ENCODE assay signal across 10 cellular contexts in genomic region chr19:18109363-18109730, GRCh38. TPM values are rescaled to one million over a fixed set of nuclear protein-coding genes. Genes with fewer than 3 reads are reported as not detected.
DNase-seq lines count a peak whose midpoint lies in the region; ATAC-seq and TF ChIP-seq lines count a peak whose summit lies in the region.
"Had no signal": no experiment of that assay in that cellular context is flagged by ENCODE, and none has a peak within 500 bp of the region (broad histone marks: within the 10 kb centered on the region; RNA-seq: fewer than 3 reads in every experiment).

No MANE protein-coding gene starts in this region.

- H2BK15ac ChIP-seq in mesendoderm (replicated peaks; ENCODE audit: low read depth), result no peak overlapping the region

- intact Hi-C loops in upper lobe of right lung (cut with DNase I), result no loop called here

- H3K4me3 ChIP-seq in cardiac fibroblast (replicated peaks in 1 of 2; ENCODE audit: low read depth in 2 of 2, low read length in 2 of 2) (peak overlapping the region; percentile 78 to 82), mesendoderm (ENCODE audit: low read length) (peak overlapping the region; percentile 58), upper lobe of right lung (peak overlapping the region; percentile 69)

- H3K4me1 Mint-ChIP-seq in activated T-cell treated with anti-CD3 and anti-CD28 coated beads, Interleukin-2, amount 50 U/mL, for 72 hours (ENCODE audit: low read depth), result peaks cover 24% of the 10 kb centered on the region

- H3K4me1 ChIP-seq in mesendoderm (ENCODE audit: control insufficient read depth, low read depth, low read length) (no peaks in the 10 kb centered on the region), upper lobe of right lung (peaks cover 22% of the 10 kb centered on the region)

- no peaks in the 10 kb centered on the region for H3K9me3 ChIP-seq in upper lobe of right lung

- H3K4me2 ChIP-seq in mesendoderm (ENCODE audit: low read length), result peak overlapping the region; percentile 98

- H3K9me3 Mint-ChIP-seq in activated T-cell treated with anti-CD3 and anti-CD28 coated beads, Interleukin-2, amount 50 U/mL, for 72 hours, result no peaks in the 10 kb centered on the region

- no peak overlapping the region for H2BK120ac ChIP-seq in mesendoderm (ENCODE audit: low read depth, low read length)

- H3K23ac ChIP-seq in mesendoderm (ENCODE audit: low read length), result no peak overlapping the region

- H2AK5ac ChIP-seq in mesendoderm (ENCODE audit: low read length), result no peak overlapping the region

- H3K27me3 ChIP-seq in mesendoderm (ENCODE audit: insufficient read depth, low read length, poor library complexity), result no peaks in the 10 kb centered on the region
- no peaks in the 10 kb centered on the region for H3K27me3 ChIP-seq in upper lobe of right lung

- ATAC-seq in activated T-cell treated with anti-CD3 and anti-CD28 coated beads, Interleukin-2, amount 50 U/mL, for 72 hours (replicated peaks in 1 of 2), result no peak
- ATAC-seq in upper lobe of right lung, result no peak

- H3K18ac ChIP-seq in mesendoderm (ENCODE audit: low read length), result peak overlapping the region; percentile 24

- H3K9ac ChIP-seq in mesendoderm (ENCODE audit: low read length), result peak overlapping the region; percentile 77

- DNase-seq in activated T-cell treated with anti-CD3 and anti-CD28 coated beads, Interleukin-2, amount 50 U/mL, for 72 hours, result no peak
- no peak for DNase-seq in activated T-cell treated with anti-CD3 and anti-CD28 coated beads, Interleukin-2, amount 50 U/mL, for 1 hour
- DNase-seq in cardiac fibroblast (ENCODE audit: low read depth in 2 of 2) (no peak), mesendoderm (no peak), upper lobe of right lung (no peak), cerebellar cortex (ENCODE audit: low spot score) (no peak), NCI-H2227 (lab: John Stamatoyannopoulos, UW; ENCODE audit: unreplicated experiment) (no peak), HCEC 1CT (no peak)
- DNase-seq: activated effector memory CD4-positive, alpha-beta T cell treated with Interleukin-2 at 50 U/mL for 16 hours; COR-L47 had no signal

- H3K27me3 Mint-ChIP-seq in activated T-cell treated with anti-CD3 and anti-CD28 coated beads, Interleukin-2, amount 50 U/mL, for 72 hours (ENCODE audit: low read depth), result no peaks in the 10 kb centered on the region

- H4K8ac ChIP-seq in mesendoderm (ENCODE audit: low read depth, low read length), result no peak overlapping the region

- H3K4ac ChIP-seq in mesendoderm (ENCODE audit: low read depth, low read length), result no peak overlapping the region

- TF ChIP-seq CTCF in cardiac fibroblast (IDR thresholded peaks at IDR 0.05; ENCODE audit: low read depth, low read length), result no peak
- TF ChIP-seq CTCF in upper lobe of right lung (IDR thresholded peaks at IDR 0.05), result no peak

- H3K4me3 Mint-ChIP-seq in activated T-cell treated with anti-CD3 and anti-CD28 coated beads, Interleukin-2, amount 50 U/mL, for 72 hours, result peak overlapping the region; percentile 62 to 66

- H3K36me3 Mint-ChIP-seq in activated T-cell treated with anti-CD3 and anti-CD28 coated beads, Interleukin-2, amount 50 U/mL, for 72 hours (ENCODE audit: insufficient read depth in 2 of 2), result no peaks in the 10 kb centered on the region

- H4K5ac ChIP-seq in mesendoderm (ENCODE audit: low read length), result no peak overlapping the region

- no peaks in the 10 kb centered on the region for H3K79me2 ChIP-seq in mesendoderm (ENCODE audit: control insufficient read depth, insufficient read depth, low read length)

- H3K27ac Mint-ChIP-seq in activated T-cell treated with anti-CD3 and anti-CD28 coated beads, Interleukin-2, amount 50 U/mL, for 72 hours, result no peak overlapping the region

- no CpG with 5 or more reads among the region's 12 CpGs for WGBS in mesendoderm (ENCODE audit: extremely low coverage, insufficient coverage, low lambda C conversion rate)

- no peaks in the 10 kb centered on the region for H3K79me1 ChIP-seq in mesendoderm (ENCODE audit: low read length)

- no peak overlapping the region for H2BK5ac ChIP-seq in mesendoderm (ENCODE audit: low read length)

- peak overlapping the region; percentile 93 for H3K56ac ChIP-seq in mesendoderm (ENCODE audit: low read length)

- no peaks in the 10 kb centered on the region for H3K36me3 ChIP-seq in mesendoderm (ENCODE audit: control insufficient read depth, insufficient read depth, low read length)
- H3K36me3 ChIP-seq in upper lobe of right lung, result no peaks in the 10 kb centered on the region

- no peak overlapping the region for H3K27ac ChIP-seq in mesendoderm (ENCODE audit: low read depth, low read length)
- H3K27ac ChIP-seq in upper lobe of right lung, result peak overlapping the region; percentile 70

RNA-seq across cellular contexts. Expression of gene MAST3, which starts 11.8 kb away (rescaled TPM):
- 10 to 100 TPM; 22.4 to 23.2 TPM for total RNA-seq in activated T-cell treated with anti-CD3 and anti-CD28 coated beads, Interleukin-2, amount 50 U/mL, for 72 hours
- polyA plus RNA-seq in mesendoderm (2013, experiment 1 of 2), result 1.5 TPM
- 1.6 TPM for polyA plus RNA-seq in mesendoderm (2013, experiment 2 of 2)
- total RNA-seq in upper lobe of right lung, result 23.1 TPM

RNA-seq across cellular contexts. Expression of gene IL12RB1, which starts 22.6 kb away (rescaled TPM):
- 10 to 100 TPM; 13.4 to 20.4 TPM for total RNA-seq in activated T-cell treated with anti-CD3 and anti-CD28 coated beads, Interleukin-2, amount 50 U/mL, for 72 hours
- not detected for polyA plus RNA-seq in mesendoderm (2013, experiment 1 of 2)
- polyA plus RNA-seq in mesendoderm (2013, experiment 2 of 2), result not detected
- total RNA-seq in upper lobe of right lung, result 6.2 TPM

RNA-seq across cellular contexts. Expression of gene PIK3R2, which starts 43.6 kb away (rescaled TPM):
- 10 to 100 TPM; 13.3 to 15.4 TPM for total RNA-seq in activated T-cell treated with anti-CD3 and anti-CD28 coated beads, Interleukin-2, amount 50 U/mL, for 72 hours
- polyA plus RNA-seq in mesendoderm (2013, experiment 1 of 2), result 40.5 TPM
- 40.5 TPM for polyA plus RNA-seq in mesendoderm (2013, experiment 2 of 2)
- total RNA-seq in upper lobe of right lung, result 24.2 TPM
